In the genomic region with DNA sequence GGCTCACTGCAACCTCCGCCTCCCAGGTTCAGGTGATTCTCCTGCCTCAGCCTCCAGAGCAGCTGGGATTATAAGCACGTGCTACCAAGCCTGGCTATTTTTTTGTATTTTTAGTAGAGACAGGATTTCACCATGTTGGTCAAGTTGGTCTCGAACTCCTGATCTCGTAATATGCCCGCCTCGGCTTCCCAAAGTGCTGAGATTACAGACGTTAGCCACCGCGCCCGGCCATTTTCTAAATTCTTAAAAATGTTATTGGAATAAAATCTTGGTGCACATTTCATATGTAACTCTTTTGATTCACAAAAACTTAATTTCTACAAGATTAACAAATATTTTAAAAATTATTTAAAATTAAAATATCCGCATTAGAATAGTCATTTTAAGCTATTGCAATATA, we compare ENCODE assay signal across 7 cellular contexts.
"Had no signal": no experiment of that assay in that cellular context is flagged by ENCODE, and none has a peak within 500 bp of the region (broad histone marks: within the 10 kb centered on the region; RNA-seq: fewer than 3 reads in every experiment).

No MANE protein-coding gene starts in this region.

- DNase-seq: GDM1, GF-D8 had no signal

- FAIRE-seq: GM12878, GM12891, GM12892, GM18507, GM19239 had no signal

- ATAC-seq: GM12878 had no signal
